Comparison of ENCODE assay signal across 22 cellular contexts in genomic region chr10:3648179-3648975, GRCh38.
DNase-seq lines count a peak whose midpoint lies in the region; ATAC-seq, FAIRE-seq and TF ChIP-seq lines count a peak whose summit lies in the region.
"Had no signal": no experiment of that assay in that cellular context is flagged by ENCODE, and none has a peak within 500 bp of the region (broad histone marks: within the 10 kb centered on the region; RNA-seq: fewer than 3 reads in every experiment).

No MANE protein-coding gene starts in this region.

- H3K4me3 ChIP-seq in HEK293 (ENCODE audit: low read depth, low read length) (no peak overlapping the region), bronchial epithelial cell (ENCODE audit: low read depth, low read length) (no peak overlapping the region)
- H3K4me3 ChIP-seq in naive thymus-derived CD4-positive, alpha-beta T cell (ENCODE audit: low read length), result no peak overlapping the region
- H3K4me3 ChIP-seq: BLaER1 treated with 17β-estradiol and CSF1 and Interleukin-3, amounts not matched to agents 10 nM and 100 nM had no signal

- H3K36me3 ChIP-seq in HEK293 (ENCODE audit: control insufficient read depth in 2 of 2, insufficient read depth in 1 of 2, low read length in 2 of 2), result no peaks in the 10 kb centered on the region
- H3K36me3 ChIP-seq in bronchial epithelial cell (ENCODE audit: control insufficient read depth, insufficient read depth, low read length), result no peaks in the 10 kb centered on the region
- no peaks in the 10 kb centered on the region for H3K36me3 ChIP-seq in naive thymus-derived CD4-positive, alpha-beta T cell (ENCODE audit: control insufficient read depth in 2 of 3, insufficient read depth in 3 of 3, low read length in 3 of 3)
- H3K36me3 ChIP-seq: BLaER1 treated with 17β-estradiol and CSF1 and Interleukin-3, amounts not matched to agents 10 nM and 100 nM had no signal

- no peaks in the 10 kb centered on the region for H3K4me1 ChIP-seq in HEK293 (ENCODE audit: control insufficient read depth, insufficient read depth, low read length)
- peaks cover 0 to 5% of the 10 kb centered on the region in 2 donors for H3K4me1 ChIP-seq in naive thymus-derived CD4-positive, alpha-beta T cell (ENCODE audit: control insufficient read depth in 2 of 2, insufficient read depth in 2 of 2, low read length in 2 of 2)

- no peaks in the 10 kb centered on the region for H3K27me3 ChIP-seq in bronchial epithelial cell (ENCODE audit: control insufficient read depth, insufficient read depth, low read length)
- no peaks in the 10 kb centered on the region for H3K27me3 ChIP-seq in naive thymus-derived CD4-positive, alpha-beta T cell (ENCODE audit: control insufficient read depth in 2 of 2, insufficient read depth in 2 of 2, low read length in 2 of 2)
- H3K27me3 ChIP-seq: BLaER1 treated with 17β-estradiol and CSF1 and Interleukin-3, amounts not matched to agents 10 nM and 100 nM had no signal

- peak; percentile 99 for FAIRE-seq in bronchial epithelial cell (lab: Jason Lieb, UNC)
- FAIRE-seq: D721Med, GM12892, GM18507, H54 had no signal

- ATAC-seq in naive thymus-derived CD4-positive, alpha-beta T cell, result peak; percentile 27
- ATAC-seq in GM21390 (IDR thresholded peaks at IDR 0.05; ENCODE audit: unreplicated experiment), result no peak
- ATAC-seq: CD8-positive, alpha-beta T cell; Panc1 had no signal

- peaks cover 0 to 3% (median 0%) of the 10 kb centered on the region in 11 donors for H3K9me3 Mint-ChIP-seq in naive thymus-derived CD4-positive, alpha-beta T cell
- H3K9me3 Mint-ChIP-seq in MCF 10A (ENCODE audit: unreplicated experiment), result no peaks in the 10 kb centered on the region
- H3K9me3 Mint-ChIP-seq: CD8-positive, alpha-beta T cell; HFFc6 had no signal

- H3K27ac Mint-ChIP-seq in naive thymus-derived CD4-positive, alpha-beta T cell, result no peak overlapping the region
- H3K27ac Mint-ChIP-seq in MCF 10A (ENCODE audit: low read depth, unreplicated experiment), result no peak overlapping the region
- H3K27ac Mint-ChIP-seq: CD8-positive, alpha-beta T cell; HFFc6 had no signal

- peaks cover 5 to 9% (median 7%) of the 10 kb centered on the region in 7 donors for H3K4me1 Mint-ChIP-seq in naive thymus-derived CD4-positive, alpha-beta T cell
- H3K4me1 Mint-ChIP-seq in MCF 10A (ENCODE audit: insufficient read depth, unreplicated experiment), result no peaks in the 10 kb centered on the region

- peak; percentile 2 for DNase-seq in COR-L47 (lab: John Stamatoyannopoulos, UW)
- DNase-seq in bronchial epithelial cell (ENCODE audit: low read depth), result no peak
- DNase-seq in naive thymus-derived CD4-positive, alpha-beta T cell, result no peak
- DNase-seq in activated CD4-positive, CD25-positive, alpha-beta regulatory T cell (lab: John Stamatoyannopoulos, UW), result no peak
- no peak for DNase-seq in MCF 10A (ENCODE audit: unreplicated experiment)
- DNase-seq: CD8-positive, alpha-beta T cell; HFFc6; Kasumi-1; NCI-H1092 treated with DMSO at 0.1 percent for 48 hours; NCI-H1694; NCI-H2227 treated with DMSO at 0.1 percent for 48 hours; NCI-H524 had no signal

- no peaks in the 10 kb centered on the region for H3K9me3 ChIP-seq in HEK293 (ENCODE audit: control insufficient read depth, insufficient read depth, low read depth, low read length)
- H3K9me3 ChIP-seq in naive thymus-derived CD4-positive, alpha-beta T cell (ENCODE audit: control insufficient read depth in 2 of 3, low read length in 3 of 3), result no peaks in the 10 kb centered on the region

- CTCF ChIA-PET in HEK293 (lab: Yijun Ruan, JAX) (interaction anchor here (0.7 kb wide), 1 partner anchor 23 kb away, joined by 3 read pairs; no protein-coding TSS in a partner anchor), MCF 10A (lab: Yijun Ruan, JAX) (no interaction called here)
- CTCF ChIA-PET in naive thymus-derived CD4-positive, alpha-beta T cell (lab: Charles Lee), result interaction anchor here (0.7 kb wide), 1 partner anchor 196 kb away, joined by 4 read pairs; no protein-coding TSS in a partner anchor

- BruUV-seq in MCF 10A (replicated peaks; lab: Mats Ljungman, UMichigan), result no TSS peak

- H3K27ac ChIP-seq in HEK293 (ENCODE audit: extremely low read depth, low read depth, low read length), result no peak overlapping the region
- H3K27ac ChIP-seq in naive thymus-derived CD4-positive, alpha-beta T cell (ENCODE audit: low read depth, low read length), result no peak overlapping the region
- H3K27ac ChIP-seq: BLaER1 treated with 17β-estradiol and CSF1 and Interleukin-3, amounts not matched to agents 10 nM and 100 nM; HL-60 had no signal

- H3K27me3 Mint-ChIP-seq in naive thymus-derived CD4-positive, alpha-beta T cell, result peaks cover 0 to 44% (median 13%) of the 10 kb centered on the region in 5 donors
- no peaks in the 10 kb centered on the region for H3K27me3 Mint-ChIP-seq in MCF 10A (ENCODE audit: insufficient read depth, unreplicated experiment)

- H3K36me3 Mint-ChIP-seq in naive thymus-derived CD4-positive, alpha-beta T cell, result no peaks in the 10 kb centered on the region
- H3K36me3 Mint-ChIP-seq in MCF 10A (ENCODE audit: insufficient read depth, unreplicated experiment), result no peaks in the 10 kb centered on the region
- H3K36me3 Mint-ChIP-seq: CD8-positive, alpha-beta T cell had no signal

- no peak for TF ChIP-seq CTCF in HEK293 (tag by site-specific recombination; IDR thresholded peaks at IDR 0.05)
- no peak for TF ChIP-seq CTCF in bronchial epithelial cell (IDR thresholded peaks at IDR 0.05; ENCODE audit: insufficient read depth, low read length, severe bottlenecking)
- TF ChIP-seq CTCF in MCF 10A (IDR thresholded peaks at IDR 0.05; ENCODE audit: unreplicated experiment), result no peak

- intact Hi-C loops in naive thymus-derived CD4-positive, alpha-beta T cell (cut with micrococcal nuclease), result no loop called here
- intact Hi-C loops in MCF 10A (cut with micrococcal nuclease), result no loop called here

- H3K4me3 Mint-ChIP-seq in naive thymus-derived CD4-positive, alpha-beta T cell, result no peak overlapping the region
- H3K4me3 Mint-ChIP-seq in MCF 10A (ENCODE audit: unreplicated experiment), result no peak overlapping the region
- H3K4me3 Mint-ChIP-seq: CD8-positive, alpha-beta T cell; HFFc6; IgD-negative memory B cell had no signal

- POLR2A ChIA-PET in HEK293 (lab: Yijun Ruan, JAX) (no interaction called here), MCF 10A (lab: Yijun Ruan, JAX) (no interaction called here)
- POLR2A ChIA-PET in naive thymus-derived CD4-positive, alpha-beta T cell (lab: Charles Lee), result no interaction called here

TF ChIP-seq in HEK293, 187 proteins besides CTCF, POLR2A, EP300 and RAD21:
- TF ChIP-seq ZSCAN4 (tag by site-specific recombination; IDR thresholded peaks at IDR 0.05), result peak; percentile 65
- TF ChIP-seq ZNF391 (tag by site-specific recombination; IDR thresholded peaks at IDR 0.05; ENCODE audit: borderline replicate concordance, low read depth), result no peak
